ENCODE assay signal across 15 cellular contexts in genomic region chr7:94088560-94088959, GRCh38.
DNase-seq lines count a peak whose midpoint lies in the region; ATAC-seq, FAIRE-seq and TF ChIP-seq lines count a peak whose summit lies in the region.
"Had no signal": no experiment of that assay in that cellular context is flagged by ENCODE, and none has a peak within 500 bp of the region (broad histone marks: within the 10 kb centered on the region; RNA-seq: fewer than 3 reads in every experiment).

No MANE protein-coding gene starts in this region.

- no peak overlapping the region for H2BK12ac ChIP-seq in neuronal stem cell (ENCODE audit: low read length)

- no TSS peak for BruUV-seq in endothelial cell of umbilical vein (replicated peaks; lab: Mats Ljungman, UMichigan)

- H3K4me1 Mint-ChIP-seq in natural killer cell = peaks cover 6 to 10% of the 10 kb centered on the region in 2 donors

- TF ChIP-seq CTCF in endothelial cell of umbilical vein (IDR thresholded peaks at IDR 0.05; ENCODE audit: extremely low read depth in 1 of 2, insufficient read depth in 1 of 2, low read depth in 1 of 2, low read length in 2 of 2) (no peak), natural killer cell (IDR thresholded peaks at IDR 0.05) (no peak), dorsolateral prefrontal cortex (IDR thresholded peaks at IDR 0.05 in 54 of 56, conservative IDR thresholded peaks at IDR 0.05 in 2 of 56; ENCODE audit: low read depth in 1 of 56, partially characterized antibody in 56 of 56) (no peak)

- no peaks in the 10 kb centered on the region for H3K9me1 ChIP-seq in endothelial cell of umbilical vein (replicated peaks; ENCODE audit: control insufficient read depth, extremely low read depth, insufficient read depth, low read length)

- H3K4ac ChIP-seq in neuronal stem cell (ENCODE audit: low read length) = no peak overlapping the region

- peak; percentile 40 for DNase-seq in COLO829 (ENCODE audit: low spot score)
- DNase-seq in NOMO-1 treated with DMSO at 0.1 percent for 48 hours (lab: John Stamatoyannopoulos, UW; ENCODE audit: unreplicated experiment) = peak; percentile 87
- peak; percentile 26 for DNase-seq in endothelial cell of umbilical vein (ENCODE audit: low read depth, low spot score)
- DNase-seq in neuronal stem cell (ENCODE audit: low spot score) = peak; percentile 23
- no peak for DNase-seq in natural killer cell
- no peak for DNase-seq in SHP77 treated with DMSO at 0.1 percent for 48 hours (lab: John Stamatoyannopoulos, UW)
- no peak for DNase-seq in dorsolateral prefrontal cortex
- DNase-seq in stimulated activated CD4-positive, alpha-beta T cell treated with anti-CD3 and anti-CD28 coated beads, Interleukin-4, amount 100 ng/mL, for 1 hour = no peak
- DNase-seq: activated CD4-positive, alpha-beta memory T cell treated with anti-CD3 and anti-CD28 coated beads, Interleukin-2, amount 10 ng/mL, durations not matched to agents 7 days and 5 days; aorta; immature natural killer cell; NCI-H1417 treated with DMSO at 0.1 percent for 48 hours had no signal

- H3K27me3 Mint-ChIP-seq in natural killer cell (ENCODE audit: low read depth in 2 of 2) = peaks cover 45 to 72% of the 10 kb centered on the region in 2 donors

- no peaks in the 10 kb centered on the region for H4K20me1 ChIP-seq in endothelial cell of umbilical vein (replicated peaks; ENCODE audit: control insufficient read depth, extremely low read depth, insufficient read depth, low read length)

- peaks cover 3 to 8% of the 10 kb centered on the region in 2 experiments for H3K27me3 ChIP-seq in endothelial cell of umbilical vein (ENCODE audit: control insufficient read depth in 2 of 2, insufficient read depth in 2 of 2, low read length in 2 of 2)
- no peaks in the 10 kb centered on the region for H3K27me3 ChIP-seq in neuronal stem cell (ENCODE audit: control insufficient read depth in 3 of 3, insufficient read depth in 3 of 3, low read depth in 1 of 3, low read length in 3 of 3)
- H3K27me3 ChIP-seq in dorsolateral prefrontal cortex = peaks cover 0 to 19% (median 0%) of the 10 kb centered on the region in 45 donors

- no peak overlapping the region for H2BK5ac ChIP-seq in neuronal stem cell (ENCODE audit: low read length)

- intact Hi-C loops in endothelial cell of umbilical vein (cut with micrococcal nuclease) = loop anchor here (1.0 to 10.0 kb wide), 5 partner anchors 86 to 306 kb away; partner anchors contain the start of genes BET1, COL1A2 and GNG11
- intact Hi-C loops in natural killer cell (cut with micrococcal nuclease) = loop anchor here (5.0 kb wide), 1 partner anchor 841 kb away; no protein-coding TSS in a partner anchor
- intact Hi-C loops in dorsolateral prefrontal cortex (cut with DNase I) = loop anchor here in 1 of 2 donors (10.0 kb wide), 1 partner anchor 194 kb away; the partner anchor contains the start of gene TFPI2

- no peaks in the 10 kb centered on the region for H3K79me2 ChIP-seq in endothelial cell of umbilical vein (ENCODE audit: control insufficient read depth, insufficient read depth, low read length)
- H3K79me2 ChIP-seq: parathyroid adenoma had no signal

- H3K9ac ChIP-seq in endothelial cell of umbilical vein (replicated peaks; ENCODE audit: extremely low read depth, insufficient read depth, low read length) (no peak overlapping the region), neuronal stem cell (ENCODE audit: low read depth, low read length, poor library complexity) (no peak overlapping the region)
- H3K9ac ChIP-seq: parathyroid adenoma had no signal

- H2BK120ac ChIP-seq in neuronal stem cell (ENCODE audit: low read depth, low read length) = no peak overlapping the region

- H3K9me3 ChIP-seq in endothelial cell of umbilical vein (replicated peaks; ENCODE audit: control insufficient read depth, insufficient read depth, low read length) = no peaks in the 10 kb centered on the region
- H3K9me3 ChIP-seq in neuronal stem cell (replicated peaks in 1 of 2; ENCODE audit: control insufficient read depth in 2 of 2, insufficient read depth in 1 of 2, low read depth in 1 of 2, low read length in 2 of 2) = no peaks in the 10 kb centered on the region
- H3K9me3 ChIP-seq: thoracic aorta had no signal

- H3K36me3 Mint-ChIP-seq in natural killer cell = no peaks in the 10 kb centered on the region
- H3K36me3 Mint-ChIP-seq: CD14-positive monocyte, immature natural killer cell had no signal

- no peak overlapping the region for H3K18ac ChIP-seq in neuronal stem cell (ENCODE audit: low read length)

- H4K91ac ChIP-seq in neuronal stem cell (ENCODE audit: low read depth, low read length, poor library complexity) = no peak overlapping the region

- H2AFZ ChIP-seq in endothelial cell of umbilical vein (ENCODE audit: low read depth, low read length) = no peak overlapping the region
- peak overlapping the region; percentile 64 for H2AFZ ChIP-seq in neuronal stem cell (ENCODE audit: low read length)
- H2AFZ ChIP-seq: parathyroid adenoma had no signal

- H3K4me3 Mint-ChIP-seq in natural killer cell = no peak overlapping the region
- H3K4me3 Mint-ChIP-seq: activated CD4-positive, alpha-beta memory T cell treated with anti-CD3 and anti-CD28 coated beads, Interleukin-2, amount 10 ng/mL, durations not matched to agents 7 days and 5 days; immature natural killer cell had no signal

- FAIRE-seq in endothelial cell of umbilical vein (lab: Jason Lieb, UNC) = no peak

- no peak overlapping the region for H3K14ac ChIP-seq in neuronal stem cell (ENCODE audit: low read length)

- ATAC-seq in natural killer cell = no peak

- H2BK15ac ChIP-seq in neuronal stem cell (ENCODE audit: low read length) = no peak overlapping the region

- dilution Hi-C loops in endothelial cell of umbilical vein (cut with MboI; ENCODE audit: extremely low pct_ligation_motif_present, low sequenced_read_pairs) = no loop called here

- CTCF ChIA-PET in endothelial cell of umbilical vein (lab: Charles Lee) = interaction anchor here (0.8 to 8.6 kb wide), 8 partner anchors 14 to 842 kb away, joined by 3 to 106 read pairs (median 11); partner anchors contain the start of gene GNG11

- H3K27ac ChIP-seq in endothelial cell of umbilical vein (ENCODE audit: insufficient read depth, low read depth, low read length) (no peak overlapping the region), neuronal stem cell (replicated peaks; ENCODE audit: low read length) (peak overlapping the region; percentile 23), dorsolateral prefrontal cortex (no peak overlapping the region)
- H3K27ac ChIP-seq: parathyroid adenoma, thoracic aorta had no signal

- H3K4me2 ChIP-seq in endothelial cell of umbilical vein (ENCODE audit: insufficient read depth, low read length) (no peak overlapping the region), neuronal stem cell (ENCODE audit: insufficient read depth, low read length, poor library complexity, severe bottlenecking) (no peak overlapping the region)

- no peaks in the 10 kb centered on the region for H3K9me3 Mint-ChIP-seq in natural killer cell
- H3K9me3 Mint-ChIP-seq: activated CD4-positive, alpha-beta memory T cell treated with anti-CD3 and anti-CD28 coated beads, Interleukin-2, amount 10 ng/mL, durations not matched to agents 7 days and 5 days had no signal

- H3K27ac Mint-ChIP-seq in natural killer cell = no peak overlapping the region
- H3K27ac Mint-ChIP-seq: activated CD4-positive, alpha-beta memory T cell treated with anti-CD3 and anti-CD28 coated beads, Interleukin-2, amount 10 ng/mL, durations not matched to agents 7 days and 5 days; immature natural killer cell had no signal

- no peak overlapping the region for H2AK5ac ChIP-seq in neuronal stem cell (ENCODE audit: low read depth, low read length)

- no peak overlapping the region for H3K4me3 ChIP-seq in endothelial cell of umbilical vein (replicated peaks in 1 of 3; ENCODE audit: insufficient read depth in 1 of 3, low read depth in 1 of 3, low read length in 3 of 3)
- no peak overlapping the region for H3K4me3 ChIP-seq in neuronal stem cell (ENCODE audit: low read length in 2 of 2)
- no peak overlapping the region for H3K4me3 ChIP-seq in dorsolateral prefrontal cortex
- H3K4me3 ChIP-seq: thoracic aorta had no signal

- H4K8ac ChIP-seq in neuronal stem cell (ENCODE audit: low read depth, low read length) = no peak overlapping the region

- H3K4me1 ChIP-seq in endothelial cell of umbilical vein (ENCODE audit: control insufficient read depth, extremely low read depth, insufficient read depth, low read length) (peaks cover 6% of the 10 kb centered on the region), neuronal stem cell (ENCODE audit: control insufficient read depth in 2 of 2, insufficient read depth in 1 of 2, low read depth in 1 of 2, low read length in 2 of 2) (peaks cover 10 to 12% of the 10 kb centered on the region in 2 donors)
- H3K4me1 ChIP-seq: parathyroid adenoma had no signal

- no peaks in the 10 kb centered on the region for H3K79me1 ChIP-seq in neuronal stem cell (ENCODE audit: low read depth, low read length)

- TF ChIP-seq POLR2A in endothelial cell of umbilical vein (IDR thresholded peaks at IDR 0.05; ENCODE audit: low read depth, low read length) = no peak

- H3K23ac ChIP-seq in neuronal stem cell (ENCODE audit: low read depth, low read length, poor library complexity) = no peak overlapping the region

- H3K36me3 ChIP-seq in endothelial cell of umbilical vein (ENCODE audit: control insufficient read depth in 2 of 2, extremely low read depth in 1 of 2, insufficient read depth in 2 of 2, low read length in 2 of 2) (no peaks in the 10 kb centered on the region), neuronal stem cell (replicated peaks in 1 of 2; ENCODE audit: control insufficient read depth in 2 of 2, insufficient read depth in 2 of 2, low read length in 2 of 2) (no peaks in the 10 kb centered on the region)
- H3K36me3 ChIP-seq: thoracic aorta had no signal

- POLR2A ChIA-PET in endothelial cell of umbilical vein (lab: Charles Lee) = no interaction called here

TF ChIP-seq in endothelial cell of umbilical vein, 7 proteins besides CTCF, POLR2A, EP300 and RAD21:
- TF ChIP-seq MYC (IDR thresholded peaks at IDR 0.05; ENCODE audit: low read depth, low read length) = no peak
- TF ChIP-seq GATA2 (IDR thresholded peaks at IDR 0.05; ENCODE audit: insufficient read depth, insufficient read length, low read depth, low read length) = no peak
- TF ChIP-seq FOS (IDR thresholded peaks at IDR 0.05; ENCODE audit: borderline replicate concordance, insufficient read depth, low read length) = peak; percentile 23
TF ChIP-seq in endothelial cell of umbilical vein: peak in this region for 1.

Comparison
In these comparisons a context has a peak if more than half of its experiments do, and no peak if none do; other contexts are left out.
1. DNase-seq: peak in COLO829 (single experiment), NOMO-1 treated with DMSO at 0.1 percent for 48 hours (single experiment), endothelial cell of umbilical vein (single experiment) and neuronal stem cell (single experiment); none in natural killer cell (single experiment), SHP77 treated with DMSO at 0.1 percent for 48 hours (single experiment), dorsolateral prefrontal cortex (0 of 10) and stimulated activated CD4-positive, alpha-beta T cell treated with anti-CD3 and anti-CD28 coated beads, Interleukin-4, amount 100 ng/mL, for 1 hour (single experiment).